6 cellular contexts compared by ENCODE assay signal in genomic region chr12:128114485-128114884, GRCh38.
"Had no signal": no experiment of that assay in that cellular context is flagged by ENCODE, and none has a peak within 500 bp of the region (broad histone marks: within the 10 kb centered on the region; RNA-seq: fewer than 3 reads in every experiment).

No MANE protein-coding gene starts in this region.

- H3K27ac ChIP-seq: HL-60 had no signal

- ATAC-seq: GM23338, HepG2 had no signal

- H3K4me3 Mint-ChIP-seq: GM23338, H9 had no signal

- H3K4me3 ChIP-seq: GM23338 had no signal

- H3K9me3 Mint-ChIP-seq: H9 had no signal

- H3K4me1 Mint-ChIP-seq: GM23338 had no signal

- DNase-seq: H9, HCEC 1CT had no signal

- H3K27ac Mint-ChIP-seq: GM23338, H9, IgD-negative memory B cell had no signal
